1 cellular context compared by ENCODE assay signal in the genomic region with DNA sequence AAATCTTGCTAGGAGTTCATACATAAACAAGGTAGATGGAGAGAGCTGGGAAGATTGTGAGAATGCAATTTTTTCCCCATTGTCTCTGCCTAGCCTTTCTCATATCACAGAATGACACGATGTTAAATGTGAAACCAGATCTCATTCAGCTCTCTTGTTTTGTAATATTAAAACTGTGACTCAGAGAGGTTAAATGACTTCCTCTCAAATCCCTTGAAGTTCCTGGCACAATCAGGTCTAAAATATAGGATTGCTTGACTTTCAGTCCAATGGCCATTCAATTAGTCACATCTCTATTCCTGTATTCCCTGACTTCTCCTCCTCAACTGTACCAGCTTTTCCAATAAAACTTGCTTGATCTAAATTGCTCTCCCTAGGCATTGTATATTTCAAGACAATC.
TF ChIP-seq lines count a peak whose summit lies in the region.

No MANE protein-coding gene starts in this region.

TF ChIP-seq in GM12878, 131 proteins besides CTCF, POLR2A, EP300 and RAD21 (continued from another document and continues in another):
- TF ChIP-seq, protein P1, sequence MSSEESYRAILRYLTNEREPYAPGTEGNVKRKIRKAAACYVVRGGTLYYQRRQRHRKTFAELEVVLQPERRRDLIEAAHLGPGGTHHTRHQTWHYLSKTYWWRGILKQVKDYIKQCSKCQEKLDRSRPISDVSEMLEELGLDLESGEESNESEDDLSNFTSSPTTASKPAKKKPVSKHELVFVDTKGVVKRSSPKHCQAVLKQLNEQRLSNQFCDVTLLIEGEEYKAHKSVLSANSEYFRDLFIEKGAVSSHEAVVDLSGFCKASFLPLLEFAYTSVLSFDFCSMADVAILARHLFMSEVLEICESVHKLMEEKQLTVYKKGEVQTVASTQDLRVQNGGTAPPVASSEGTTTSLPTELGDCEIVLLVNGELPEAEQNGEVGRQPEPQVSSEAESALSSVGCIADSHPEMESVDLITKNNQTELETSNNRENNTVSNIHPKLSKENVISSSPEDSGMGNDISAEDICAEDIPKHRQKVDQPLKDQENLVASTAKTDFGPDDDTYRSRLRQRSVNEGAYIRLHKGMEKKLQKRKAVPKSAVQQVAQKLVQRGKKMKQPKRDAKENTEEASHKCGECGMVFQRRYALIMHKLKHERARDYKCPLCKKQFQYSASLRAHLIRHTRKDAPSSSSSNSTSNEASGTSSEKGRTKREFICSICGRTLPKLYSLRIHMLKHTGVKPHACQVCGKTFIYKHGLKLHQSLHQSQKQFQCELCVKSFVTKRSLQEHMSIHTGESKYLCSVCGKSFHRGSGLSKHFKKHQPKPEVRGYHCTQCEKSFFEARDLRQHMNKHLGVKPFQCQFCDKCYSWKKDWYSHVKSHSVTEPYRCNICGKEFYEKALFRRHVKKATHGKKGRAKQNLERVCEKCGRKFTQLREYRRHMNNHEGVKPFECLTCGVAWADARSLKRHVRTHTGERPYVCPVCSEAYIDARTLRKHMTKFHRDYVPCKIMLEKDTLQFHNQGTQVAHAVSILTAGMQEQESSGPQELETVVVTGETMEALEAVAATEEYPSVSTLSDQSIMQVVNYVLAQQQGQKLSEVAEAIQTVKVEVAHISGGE (CRISPR knock-in tag; IDR thresholded peaks at IDR 0.05), result no peak
- TF ChIP-seq, protein P2, sequence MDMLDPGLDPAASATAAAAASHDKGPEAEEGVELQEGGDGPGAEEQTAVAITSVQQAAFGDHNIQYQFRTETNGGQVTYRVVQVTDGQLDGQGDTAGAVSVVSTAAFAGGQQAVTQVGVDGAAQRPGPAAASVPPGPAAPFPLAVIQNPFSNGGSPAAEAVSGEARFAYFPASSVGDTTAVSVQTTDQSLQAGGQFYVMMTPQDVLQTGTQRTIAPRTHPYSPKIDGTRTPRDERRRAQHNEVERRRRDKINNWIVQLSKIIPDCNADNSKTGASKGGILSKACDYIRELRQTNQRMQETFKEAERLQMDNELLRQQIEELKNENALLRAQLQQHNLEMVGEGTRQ (IDR thresholded peaks at IDR 0.05; ENCODE audit: borderline replicate concordance, low read depth, low read length), result no peak
- TF ChIP-seq NBN (IDR thresholded peaks at IDR 0.05), result no peak
- no peak for TF ChIP-seq STAT1 (conservative IDR thresholded peaks at IDR 0.05)
- TF ChIP-seq TCF12 (IDR thresholded peaks at IDR 0.05; ENCODE audit: low read depth, low read length), result no peak
- TF ChIP-seq, protein P3, sequence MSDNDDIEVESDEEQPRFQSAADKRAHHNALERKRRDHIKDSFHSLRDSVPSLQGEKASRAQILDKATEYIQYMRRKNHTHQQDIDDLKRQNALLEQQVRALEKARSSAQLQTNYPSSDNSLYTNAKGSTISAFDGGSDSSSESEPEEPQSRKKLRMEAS (IDR thresholded peaks at IDR 0.05; ENCODE audit: low read depth, low read length), result no peak
- no peak for TF ChIP-seq ATF7 (IDR thresholded peaks at IDR 0.05; ENCODE audit: low read depth)
- no peak for TF ChIP-seq MTA3 (IDR thresholded peaks at IDR 0.05; ENCODE audit: borderline replicate concordance, low read length)
- no peak for TF ChIP-seq MEF2A (IDR thresholded peaks at IDR 0.05; ENCODE audit: insufficient read depth, low read depth, low read length)
- no peak for TF ChIP-seq CEBPB (IDR thresholded peaks at IDR 0.05; ENCODE audit: borderline replicate concordance in 1 of 2, low read depth in 2 of 2, low read length in 2 of 2)
- TF ChIP-seq, protein P4, sequence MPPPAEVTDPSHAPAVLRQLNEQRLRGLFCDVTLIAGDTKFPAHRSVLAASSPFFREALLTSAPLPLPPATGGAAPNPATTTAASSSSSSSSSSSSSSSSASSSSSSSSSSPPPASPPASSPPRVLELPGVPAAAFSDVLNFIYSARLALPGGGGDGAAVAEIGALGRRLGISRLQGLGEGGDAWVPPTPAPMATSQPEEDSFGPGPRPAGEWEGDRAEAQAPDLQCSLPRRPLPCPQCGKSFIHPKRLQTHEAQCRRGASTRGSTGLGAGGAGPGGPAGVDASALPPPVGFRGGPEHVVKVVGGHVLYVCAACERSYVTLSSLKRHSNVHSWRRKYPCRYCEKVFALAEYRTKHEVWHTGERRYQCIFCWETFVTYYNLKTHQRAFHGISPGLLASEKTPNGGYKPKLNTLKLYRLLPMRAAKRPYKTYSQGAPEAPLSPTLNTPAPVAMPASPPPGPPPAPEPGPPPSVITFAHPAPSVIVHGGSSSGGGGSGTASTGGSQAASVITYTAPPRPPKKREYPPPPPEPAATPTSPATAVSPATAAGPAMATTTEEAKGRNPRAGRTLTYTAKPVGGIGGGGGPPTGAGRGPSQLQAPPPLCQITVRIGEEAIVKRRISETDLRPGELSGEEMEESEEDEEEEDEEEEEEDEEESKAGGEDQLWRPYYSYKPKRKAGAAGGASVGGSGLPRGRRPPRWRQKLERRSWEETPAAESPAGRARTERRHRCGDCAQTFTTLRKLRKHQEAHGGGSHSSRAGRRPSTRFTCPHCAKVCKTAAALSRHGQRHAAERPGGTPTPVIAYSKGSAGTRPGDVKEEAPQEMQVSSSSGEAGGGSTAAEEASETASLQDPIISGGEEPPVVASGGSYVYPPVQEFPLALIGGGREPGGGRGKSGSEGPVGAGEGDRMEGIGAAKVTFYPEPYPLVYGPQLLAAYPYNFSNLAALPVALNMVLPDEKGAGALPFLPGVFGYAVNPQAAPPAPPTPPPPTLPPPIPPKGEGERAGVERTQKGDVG (CRISPR knock-in tag; IDR thresholded peaks at IDR 0.05), result no peak
- no peak for TF ChIP-seq POLR2AphosphoS2 (IDR thresholded peaks at IDR 0.05; ENCODE audit: low read depth, low read length)
- TF ChIP-seq NFYA (IDR thresholded peaks at IDR 0.05; ENCODE audit: borderline replicate concordance, low read depth, low read length), result no peak
- TF ChIP-seq, protein P5, sequence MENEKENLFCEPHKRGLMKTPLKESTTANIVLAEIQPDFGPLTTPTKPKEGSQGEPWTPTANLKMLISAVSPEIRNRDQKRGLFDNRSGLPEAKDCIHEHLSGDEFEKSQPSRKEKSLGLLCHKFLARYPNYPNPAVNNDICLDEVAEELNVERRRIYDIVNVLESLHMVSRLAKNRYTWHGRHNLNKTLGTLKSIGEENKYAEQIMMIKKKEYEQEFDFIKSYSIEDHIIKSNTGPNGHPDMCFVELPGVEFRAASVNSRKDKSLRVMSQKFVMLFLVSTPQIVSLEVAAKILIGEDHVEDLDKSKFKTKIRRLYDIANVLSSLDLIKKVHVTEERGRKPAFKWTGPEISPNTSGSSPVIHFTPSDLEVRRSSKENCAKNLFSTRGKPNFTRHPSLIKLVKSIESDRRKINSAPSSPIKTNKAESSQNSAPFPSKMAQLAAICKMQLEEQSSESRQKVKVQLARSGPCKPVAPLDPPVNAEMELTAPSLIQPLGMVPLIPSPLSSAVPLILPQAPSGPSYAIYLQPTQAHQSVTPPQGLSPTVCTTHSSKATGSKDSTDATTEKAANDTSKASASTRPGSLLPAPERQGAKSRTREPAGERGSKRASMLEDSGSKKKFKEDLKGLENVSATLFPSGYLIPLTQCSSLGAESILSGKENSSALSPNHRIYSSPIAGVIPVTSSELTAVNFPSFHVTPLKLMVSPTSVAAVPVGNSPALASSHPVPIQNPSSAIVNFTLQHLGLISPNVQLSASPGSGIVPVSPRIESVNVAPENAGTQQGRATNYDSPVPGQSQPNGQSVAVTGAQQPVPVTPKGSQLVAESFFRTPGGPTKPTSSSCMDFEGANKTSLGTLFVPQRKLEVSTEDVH (IDR thresholded peaks at IDR 0.05; ENCODE audit: low read depth, partially characterized antibody), result no peak
- TF ChIP-seq, protein P6, sequence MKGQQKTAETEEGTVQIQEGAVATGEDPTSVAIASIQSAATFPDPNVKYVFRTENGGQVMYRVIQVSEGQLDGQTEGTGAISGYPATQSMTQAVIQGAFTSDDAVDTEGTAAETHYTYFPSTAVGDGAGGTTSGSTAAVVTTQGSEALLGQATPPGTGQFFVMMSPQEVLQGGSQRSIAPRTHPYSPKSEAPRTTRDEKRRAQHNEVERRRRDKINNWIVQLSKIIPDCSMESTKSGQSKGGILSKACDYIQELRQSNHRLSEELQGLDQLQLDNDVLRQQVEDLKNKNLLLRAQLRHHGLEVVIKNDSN (IDR thresholded peaks at IDR 0.05; ENCODE audit: borderline replicate concordance, extremely low read length, insufficient read depth, low read depth, low read length), result no peak
- TF ChIP-seq GABPA (IDR thresholded peaks at IDR 0.05; ENCODE audit: low read depth), result no peak
- peak; percentile 83; the same call in 1 of the 2 replicates for TF ChIP-seq EED (IDR thresholded peaks at IDR 0.05; ENCODE audit: low read depth)
- TF ChIP-seq, protein P7, sequence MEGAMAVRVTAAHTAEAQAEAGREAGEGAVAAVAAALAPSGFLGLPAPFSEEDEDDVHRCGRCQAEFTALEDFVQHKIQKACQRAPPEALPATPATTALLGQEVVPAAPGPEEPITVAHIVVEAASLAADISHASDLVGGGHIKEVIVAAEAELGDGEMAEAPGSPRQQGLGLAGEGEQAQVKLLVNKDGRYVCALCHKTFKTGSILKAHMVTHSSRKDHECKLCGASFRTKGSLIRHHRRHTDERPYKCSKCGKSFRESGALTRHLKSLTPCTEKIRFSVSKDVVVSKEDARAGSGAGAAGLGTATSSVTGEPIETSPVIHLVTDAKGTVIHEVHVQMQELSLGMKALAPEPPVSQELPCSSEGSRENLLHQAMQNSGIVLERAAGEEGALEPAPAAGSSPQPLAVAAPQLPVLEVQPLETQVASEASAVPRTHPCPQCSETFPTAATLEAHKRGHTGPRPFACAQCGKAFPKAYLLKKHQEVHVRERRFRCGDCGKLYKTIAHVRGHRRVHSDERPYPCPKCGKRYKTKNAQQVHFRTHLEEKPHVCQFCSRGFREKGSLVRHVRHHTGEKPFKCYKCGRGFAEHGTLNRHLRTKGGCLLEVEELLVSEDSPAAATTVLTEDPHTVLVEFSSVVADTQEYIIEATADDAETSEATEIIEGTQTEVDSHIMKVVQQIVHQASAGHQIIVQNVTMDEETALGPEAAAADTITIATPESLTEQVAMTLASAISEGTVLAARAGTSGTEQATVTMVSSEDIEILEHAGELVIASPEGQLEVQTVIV (IDR thresholded peaks at IDR 0.05; ENCODE audit: borderline replicate concordance, partially characterized antibody), result no peak
- no peak for TF ChIP-seq MXI1 (IDR thresholded peaks at IDR 0.05; ENCODE audit: low read depth, low read length)
- 0 out of 2 replicates have a peak, but pooled peaks have one; percentile 37 for TF ChIP-seq SPI1 (IDR thresholded peaks at IDR 0.05; ENCODE audit: borderline replicate concordance, insufficient read depth, low read depth, low read length)
- TF ChIP-seq TCF7 (IDR thresholded peaks at IDR 0.05; ENCODE audit: borderline replicate concordance), result no peak
- TF ChIP-seq, protein P8, sequence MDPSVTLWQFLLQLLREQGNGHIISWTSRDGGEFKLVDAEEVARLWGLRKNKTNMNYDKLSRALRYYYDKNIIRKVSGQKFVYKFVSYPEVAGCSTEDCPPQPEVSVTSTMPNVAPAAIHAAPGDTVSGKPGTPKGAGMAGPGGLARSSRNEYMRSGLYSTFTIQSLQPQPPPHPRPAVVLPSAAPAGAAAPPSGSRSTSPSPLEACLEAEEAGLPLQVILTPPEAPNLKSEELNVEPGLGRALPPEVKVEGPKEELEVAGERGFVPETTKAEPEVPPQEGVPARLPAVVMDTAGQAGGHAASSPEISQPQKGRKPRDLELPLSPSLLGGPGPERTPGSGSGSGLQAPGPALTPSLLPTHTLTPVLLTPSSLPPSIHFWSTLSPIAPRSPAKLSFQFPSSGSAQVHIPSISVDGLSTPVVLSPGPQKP (IDR thresholded peaks at IDR 0.05; ENCODE audit: low read depth, low read length), result no peak
- TF ChIP-seq CHD4 (IDR thresholded peaks at IDR 0.05), result no peak
- TF ChIP-seq, protein P9, sequence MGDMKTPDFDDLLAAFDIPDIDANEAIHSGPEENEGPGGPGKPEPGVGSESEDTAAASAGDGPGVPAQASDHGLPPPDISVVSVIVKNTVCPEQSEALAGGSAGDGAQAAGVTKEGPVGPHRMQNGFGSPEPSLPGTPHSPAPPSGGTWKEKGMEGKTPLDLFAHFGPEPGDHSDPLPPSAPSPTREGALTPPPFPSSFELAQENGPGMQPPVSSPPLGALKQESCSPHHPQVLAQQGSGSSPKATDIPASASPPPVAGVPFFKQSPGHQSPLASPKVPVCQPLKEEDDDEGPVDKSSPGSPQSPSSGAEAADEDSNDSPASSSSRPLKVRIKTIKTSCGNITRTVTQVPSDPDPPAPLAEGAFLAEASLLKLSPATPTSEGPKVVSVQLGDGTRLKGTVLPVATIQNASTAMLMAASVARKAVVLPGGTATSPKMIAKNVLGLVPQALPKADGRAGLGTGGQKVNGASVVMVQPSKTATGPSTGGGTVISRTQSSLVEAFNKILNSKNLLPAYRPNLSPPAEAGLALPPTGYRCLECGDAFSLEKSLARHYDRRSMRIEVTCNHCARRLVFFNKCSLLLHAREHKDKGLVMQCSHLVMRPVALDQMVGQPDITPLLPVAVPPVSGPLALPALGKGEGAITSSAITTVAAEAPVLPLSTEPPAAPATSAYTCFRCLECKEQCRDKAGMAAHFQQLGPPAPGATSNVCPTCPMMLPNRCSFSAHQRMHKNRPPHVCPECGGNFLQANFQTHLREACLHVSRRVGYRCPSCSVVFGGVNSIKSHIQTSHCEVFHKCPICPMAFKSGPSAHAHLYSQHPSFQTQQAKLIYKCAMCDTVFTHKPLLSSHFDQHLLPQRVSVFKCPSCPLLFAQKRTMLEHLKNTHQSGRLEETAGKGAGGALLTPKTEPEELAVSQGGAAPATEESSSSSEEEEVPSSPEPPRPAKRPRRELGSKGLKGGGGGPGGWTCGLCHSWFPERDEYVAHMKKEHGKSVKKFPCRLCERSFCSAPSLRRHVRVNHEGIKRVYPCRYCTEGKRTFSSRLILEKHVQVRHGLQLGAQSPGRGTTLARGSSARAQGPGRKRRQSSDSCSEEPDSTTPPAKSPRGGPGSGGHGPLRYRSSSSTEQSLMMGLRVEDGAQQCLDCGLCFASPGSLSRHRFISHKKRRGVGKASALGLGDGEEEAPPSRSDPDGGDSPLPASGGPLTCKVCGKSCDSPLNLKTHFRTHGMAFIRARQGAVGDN (IDR thresholded peaks at IDR 0.05), result no peak
- TF ChIP-seq MYC (IDR thresholded peaks at IDR 0.05; ENCODE audit: insufficient read depth, insufficient read length, insufficient replicate concordance, low read length, severe bottlenecking), result no peak
- TF ChIP-seq YY1 (IDR thresholded peaks at IDR 0.05; ENCODE audit: low read depth, low read length), result no peak
- peak; percentile 75 for TF ChIP-seq NFIC (IDR thresholded peaks at IDR 0.05; ENCODE audit: low read depth, low read length)
- 0 out of 4 replicates have a peak, but pooled peaks of 1 of the 2 experiments have one; percentile 17 for TF ChIP-seq IKZF2 (IDR thresholded peaks at IDR 0.05)
- no peak for TF ChIP-seq POU2F2 (IDR thresholded peaks at IDR 0.05; ENCODE audit: borderline replicate concordance, low read depth, low read length)
- TF ChIP-seq, protein P10, sequence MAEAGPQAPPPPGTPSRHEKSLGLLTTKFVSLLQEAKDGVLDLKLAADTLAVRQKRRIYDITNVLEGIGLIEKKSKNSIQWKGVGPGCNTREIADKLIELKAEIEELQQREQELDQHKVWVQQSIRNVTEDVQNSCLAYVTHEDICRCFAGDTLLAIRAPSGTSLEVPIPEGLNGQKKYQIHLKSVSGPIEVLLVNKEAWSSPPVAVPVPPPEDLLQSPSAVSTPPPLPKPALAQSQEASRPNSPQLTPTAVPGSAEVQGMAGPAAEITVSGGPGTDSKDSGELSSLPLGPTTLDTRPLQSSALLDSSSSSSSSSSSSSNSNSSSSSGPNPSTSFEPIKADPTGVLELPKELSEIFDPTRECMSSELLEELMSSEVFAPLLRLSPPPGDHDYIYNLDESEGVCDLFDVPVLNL (IDR thresholded peaks at IDR 0.05; ENCODE audit: low read depth, low read length), result no peak
